ENCODE assay signal across 17 cellular contexts in genomic region chr16:3068486-3068885, GRCh38. TPM values are rescaled to one million over a fixed set of nuclear protein-coding genes. Genes with fewer than 3 reads are reported as not detected.
DNase-seq lines count a peak whose midpoint lies in the region; ATAC-seq and TF ChIP-seq lines count a peak whose summit lies in the region.
"Had no signal": no experiment of that assay in that cellular context is flagged by ENCODE, and none has a peak within 500 bp of the region (broad histone marks: within the 10 kb centered on the region; RNA-seq: fewer than 3 reads in every experiment).

No MANE protein-coding gene starts in this region.

- H3K4ac ChIP-seq in IMR-90 (ENCODE audit: low read depth, low read length) = no peak overlapping the region

- H4K8ac ChIP-seq in IMR-90 (ENCODE audit: low read depth in 2 of 2, low read length in 2 of 2) = no peak overlapping the region

- peak overlapping the region; percentile 96 for H3K27ac ChIP-seq in CD4-positive, CD25-positive, alpha-beta regulatory T cell (ENCODE audit: insufficient read depth, low read length, poor library complexity, severe bottlenecking)
- H3K27ac ChIP-seq in IMR-90 (ENCODE audit: insufficient read depth, low read length) = no peak overlapping the region
- H3K27ac ChIP-seq: breast epithelium had no signal

- peak overlapping the region; percentile 87 for H3K4me3 ChIP-seq in CD4-positive, CD25-positive, alpha-beta regulatory T cell (ENCODE audit: low read depth, low read length)
- H3K4me3 ChIP-seq in IMR-90 (ENCODE audit: insufficient read depth, low read depth, low read length) = no peak overlapping the region
- H3K4me3 ChIP-seq: breast epithelium, smooth muscle cell had no signal

- ATAC-seq in CD4-positive, CD25-positive, alpha-beta regulatory T cell (ENCODE audit: low read depth in 2 of 2) = no peak
- ATAC-seq in IMR-90 (ENCODE audit: low read depth) = no peak
- no peak for ATAC-seq in activated naive CD8-positive, alpha-beta T cell treated with anti-CD3 and anti-CD28 coated beads, Interleukin-2, amount 50 U/mL, for 24 hours
- no peak for ATAC-seq in natural killer cell treated with Interleukin-12 subunit alpha and Interleukin-12 subunit beta and Interleukin-15 and Interleukin-18, amount 100 ng/mL, for 72 hours
- no peak for ATAC-seq in GM21526 (IDR thresholded peaks at IDR 0.05; ENCODE audit: low FRiP score, unreplicated experiment)
- ATAC-seq: pancreas had no signal

- intact Hi-C loops in IMR-90 (cut with micrococcal nuclease) = no loop called here

- dilution Hi-C loops in IMR-90 (cut with HindIII; ENCODE audit: low sequenced_read_pairs, unreplicated experiment) = no loop called here

- peak overlapping the region; percentile 98 to 100 (median 99) for H3K4me3 Mint-ChIP-seq in CD4-positive, CD25-positive, alpha-beta regulatory T cell
- peak overlapping the region; percentile 100 for H3K4me3 Mint-ChIP-seq in activated naive CD8-positive, alpha-beta T cell treated with anti-CD3 and anti-CD28 coated beads, Interleukin-2, amount 50 U/mL, for 24 hours
- peak overlapping the region; percentile 100 for H3K4me3 Mint-ChIP-seq in natural killer cell treated with Interleukin-12 subunit alpha and Interleukin-12 subunit beta and Interleukin-15 and Interleukin-18, amount 100 ng/mL, for 72 hours

- H2BK15ac ChIP-seq in IMR-90 (ENCODE audit: low read depth, low read length) = no peak overlapping the region

- no peak overlapping the region for H3K14ac ChIP-seq in IMR-90 (replicated peaks; ENCODE audit: low read depth, low read length)

- TF ChIP-seq CTCF in IMR-90 (conservative IDR thresholded peaks at IDR 0.05; ENCODE audit: low read depth, low read length) = no peak
- TF ChIP-seq CTCF in GM10266 (IDR thresholded peaks at IDR 0.05; ENCODE audit: control insufficient read depth, insufficient read depth, low read depth, missing control alignments) = no peak

- H4K20me1 ChIP-seq in IMR-90 (ENCODE audit: insufficient read depth, low read length) = no peaks in the 10 kb centered on the region

- DNase-seq in CD4-positive, CD25-positive, alpha-beta regulatory T cell = peak in 1 of 3 donors; percentile 82
- DNase-seq in IMR-90 (no peak), GM10266 (ENCODE audit: extremely low spot score) (no peak)
- DNase-seq in activated naive CD8-positive, alpha-beta T cell treated with anti-CD3 and anti-CD28 coated beads, Interleukin-2, amount 50 U/mL, for 24 hours = no peak
- no peak for DNase-seq in natural killer cell treated with Interleukin-12 subunit alpha and Interleukin-12 subunit beta and Interleukin-15 and Interleukin-18, amount 100 ng/mL, for 72 hours (ENCODE audit: low spot score)
- no peak for DNase-seq in stimulated activated CD8-positive, alpha-beta memory T cell treated with anti-CD3 and anti-CD28 coated beads, Interleukin-4, amount 100 ng/mL, for 48 hours
- DNase-seq: activated effector memory CD4-positive, alpha-beta T cell treated with Interleukin-2 at 50 U/mL for 16 hours; DMS 273 treated with DMSO at 0.1 percent for 48 hours; hippocampal formation; NCI-H1092 treated with DMSO at 0.1 percent for 48 hours; NCI-H2171 treated with DMSO at 0.1 percent for 48 hours; NK-92 treated with Interleukin-12 subunit alpha and Interleukin-12 subunit beta, amount 100 ng/mL, for 24 hours; stimulated activated naive CD4-positive, alpha-beta T cell treated with Interleukin-2 at 50 U/mL for 16 hours had no signal

- H4K91ac ChIP-seq in IMR-90 (ENCODE audit: insufficient read depth, low read depth, low read length) = no peak overlapping the region

- CTCF ChIA-PET in IMR-90 (lab: Yijun Ruan, JAX) = no interaction called here

- peaks cover 18% of the 10 kb centered on the region for H3K9me1 ChIP-seq in IMR-90 (ENCODE audit: insufficient read depth, low read length)

- no peak overlapping the region for H3K4me2 ChIP-seq in IMR-90 (ENCODE audit: low read depth, low read length)
- H3K4me2 ChIP-seq: smooth muscle cell had no signal

- no peaks in the 10 kb centered on the region for H3K9me3 ChIP-seq in CD4-positive, CD25-positive, alpha-beta regulatory T cell (ENCODE audit: control insufficient read depth in 2 of 2, low read length in 2 of 2)
- no peaks in the 10 kb centered on the region for H3K9me3 ChIP-seq in IMR-90 (ENCODE audit: control insufficient read depth, insufficient read depth, low read length)
- H3K9me3 ChIP-seq: breast epithelium, pancreas had no signal

- no peak overlapping the region for H3K23ac ChIP-seq in IMR-90 (ENCODE audit: low read depth, low read length)

- in situ Hi-C loops in IMR-90 (cut with MboI; ENCODE audit: low sequenced_read_pairs) = no loop called here

- no peak for TF ChIP-seq POLR2A in IMR-90 (IDR thresholded peaks at IDR 0.05; ENCODE audit: low read depth, low read length)

- H3K27me3 Mint-ChIP-seq in CD4-positive, CD25-positive, alpha-beta regulatory T cell = peaks cover 4% of the 10 kb centered on the region
- H3K27me3 Mint-ChIP-seq in activated naive CD8-positive, alpha-beta T cell treated with anti-CD3 and anti-CD28 coated beads, Interleukin-2, amount 50 U/mL, for 24 hours = no peaks in the 10 kb centered on the region
- no peaks in the 10 kb centered on the region for H3K27me3 Mint-ChIP-seq in natural killer cell treated with Interleukin-12 subunit alpha and Interleukin-12 subunit beta and Interleukin-15 and Interleukin-18, amount 100 ng/mL, for 72 hours

- peaks cover 90% of the 10 kb centered on the region for H3K4me1 ChIP-seq in CD4-positive, CD25-positive, alpha-beta regulatory T cell (ENCODE audit: control insufficient read depth, insufficient read depth, low read length, poor library complexity, severe bottlenecking)
- H3K4me1 ChIP-seq in IMR-90 (ENCODE audit: control insufficient read depth, insufficient read depth, low read length) = peaks cover 12% of the 10 kb centered on the region
- H3K4me1 ChIP-seq: breast epithelium had no signal

- WGBS in IMR-90 (ENCODE audit: extremely low coverage in 2 of 2, insufficient read length in 1 of 2), 2 experiments = no CpG with 5 or more reads among the region's 4 CpGs

- no peak overlapping the region for H2BK20ac ChIP-seq in IMR-90 (ENCODE audit: low read depth, low read length)

- H2AK9ac ChIP-seq in IMR-90 (replicated peaks; ENCODE audit: low read depth, low read length, poor library complexity) = peak overlapping the region; percentile 61

- no peak overlapping the region for H2AK5ac ChIP-seq in IMR-90 (ENCODE audit: low read depth, low read length)

- no peak overlapping the region for H2BK5ac ChIP-seq in IMR-90 (ENCODE audit: low read depth, low read length, poor library complexity, severe bottlenecking)

- no peak for TF ChIP-seq RAD21 in IMR-90 (IDR thresholded peaks at IDR 0.05; ENCODE audit: low read length)

- peaks cover 5 to 78% (median 46%) of the 10 kb centered on the region in 4 donors for H3K4me1 Mint-ChIP-seq in CD4-positive, CD25-positive, alpha-beta regulatory T cell
- H3K4me1 Mint-ChIP-seq in activated naive CD8-positive, alpha-beta T cell treated with anti-CD3 and anti-CD28 coated beads, Interleukin-2, amount 50 U/mL, for 24 hours = peaks cover 62% of the 10 kb centered on the region
- H3K4me1 Mint-ChIP-seq in natural killer cell treated with Interleukin-12 subunit alpha and Interleukin-12 subunit beta and Interleukin-15 and Interleukin-18, amount 100 ng/mL, for 72 hours (ENCODE audit: low read depth in 2 of 2) = peaks cover 57 to 62% of the 10 kb centered on the region in 2 donors

- H3K56ac ChIP-seq in IMR-90 (ENCODE audit: extremely low read depth, insufficient read depth, low read length) = no peak overlapping the region

- peaks cover 35% of the 10 kb centered on the region for H3K36me3 Mint-ChIP-seq in CD4-positive, CD25-positive, alpha-beta regulatory T cell
- peaks cover 41% of the 10 kb centered on the region for H3K36me3 Mint-ChIP-seq in activated naive CD8-positive, alpha-beta T cell treated with anti-CD3 and anti-CD28 coated beads, Interleukin-2, amount 50 U/mL, for 24 hours (ENCODE audit: low read depth)
- peaks cover 22% of the 10 kb centered on the region for H3K36me3 Mint-ChIP-seq in natural killer cell treated with Interleukin-12 subunit alpha and Interleukin-12 subunit beta and Interleukin-15 and Interleukin-18, amount 100 ng/mL, for 72 hours

- H3K9me3 Mint-ChIP-seq in CD4-positive, CD25-positive, alpha-beta regulatory T cell = peaks cover 0 to 2% (median 0%) of the 10 kb centered on the region in 7 donors
- no peaks in the 10 kb centered on the region for H3K9me3 Mint-ChIP-seq in activated naive CD8-positive, alpha-beta T cell treated with anti-CD3 and anti-CD28 coated beads, Interleukin-2, amount 50 U/mL, for 24 hours
- H3K9me3 Mint-ChIP-seq in natural killer cell treated with Interleukin-12 subunit alpha and Interleukin-12 subunit beta and Interleukin-15 and Interleukin-18, amount 100 ng/mL, for 72 hours = no peaks in the 10 kb centered on the region

- no peak overlapping the region for H3K18ac ChIP-seq in IMR-90 (ENCODE audit: low read depth, low read length)

- H3K27me3 ChIP-seq in CD4-positive, CD25-positive, alpha-beta regulatory T cell (ENCODE audit: control insufficient read depth, insufficient read depth, low read length) = no peaks in the 10 kb centered on the region
- H3K27me3 ChIP-seq in IMR-90 (ENCODE audit: control insufficient read depth, insufficient read depth, low read length) = peaks cover 9% of the 10 kb centered on the region
- H3K27me3 ChIP-seq: breast epithelium, pancreas had no signal

- POLR2A ChIA-PET in IMR-90 (lab: Charles Lee; ENCODE audit: unreplicated experiment) = no interaction called here

- H2AFZ ChIP-seq in IMR-90 (replicated peaks; ENCODE audit: low read length, poor library complexity) = no peak overlapping the region

- peaks cover 6 to 19% of the 10 kb centered on the region in 2 experiments; a peak in 2 of 4 replicates for H3K79me1 ChIP-seq in IMR-90 (ENCODE audit: low read depth in 1 of 2, low read length in 2 of 2)

- peak overlapping the region; percentile 98 to 99 (median 98) for H3K27ac Mint-ChIP-seq in CD4-positive, CD25-positive, alpha-beta regulatory T cell
- peak overlapping the region; percentile 96 for H3K27ac Mint-ChIP-seq in activated naive CD8-positive, alpha-beta T cell treated with anti-CD3 and anti-CD28 coated beads, Interleukin-2, amount 50 U/mL, for 24 hours
- peak overlapping the region; percentile 97 to 100 for H3K27ac Mint-ChIP-seq in natural killer cell treated with Interleukin-12 subunit alpha and Interleukin-12 subunit beta and Interleukin-15 and Interleukin-18, amount 100 ng/mL, for 72 hours

- no peak overlapping the region for H4K5ac ChIP-seq in IMR-90 (ENCODE audit: low read depth, low read length)

- no peak overlapping the region for H2BK120ac ChIP-seq in IMR-90 (ENCODE audit: low read depth, low read length)

- H3K9ac ChIP-seq in IMR-90 (ENCODE audit: low read depth, low read length) = no peak overlapping the region

- peaks cover 26% of the 10 kb centered on the region for H3K36me3 ChIP-seq in CD4-positive, CD25-positive, alpha-beta regulatory T cell (ENCODE audit: control insufficient read depth, insufficient read depth, low read length)
- H3K36me3 ChIP-seq in IMR-90 (ENCODE audit: control insufficient read depth, insufficient read depth, low read length) = no peaks in the 10 kb centered on the region
- H3K36me3 ChIP-seq: breast epithelium, pancreas had no signal

- BruUV-seq in IMR-90 (replicated peaks; lab: Mats Ljungman, UMichigan) = no TSS peak

RNA-seq across cellular contexts. Expression of gene IL32, which starts 3.0 kb away (rescaled TPM):
- 1,611 TPM for total RNA-seq in CD4-positive, CD25-positive, alpha-beta regulatory T cell
- polyA plus RNA-seq in CD4-positive, CD25-positive, alpha-beta regulatory T cell = 1,000 to 10,000 TPM; 3,219 to 6,021 (median 4,004) TPM
- total RNA-seq in IMR-90 (2012; rRNA removed) = 21.7 and 25.6 TPM in 2 replicates
- polyA plus RNA-seq in IMR-90 (2012; rRNA removed) = 95.7 and 99.9 TPM in 2 replicates
- 129 and 155 TPM in 2 replicates for polyA plus RNA-seq in IMR-90 (2012; cell fraction: cytosol; rRNA removed)
- polyA plus RNA-seq in IMR-90 (2012; cell fraction: nucleus; rRNA removed; ENCODE audit: low replicate concordance) = 61.6 and 113 TPM in 2 replicates
- 1,000 to 10,000 TPM in 1 of 2 donors, 100 to 1,000 TPM in 1; 678 to 1,235 TPM for total RNA-seq in natural killer cell treated with Interleukin-12 subunit alpha and Interleukin-12 subunit beta and Interleukin-15 and Interleukin-18, amount 100 ng/mL, for 72 hours

RNA-seq across cellular contexts. Expression of gene MMP25, which starts 22.1 kb away (rescaled TPM):
- total RNA-seq in CD4-positive, CD25-positive, alpha-beta regulatory T cell = 1.6 TPM
- polyA plus RNA-seq in CD4-positive, CD25-positive, alpha-beta regulatory T cell = 1 to 10 TPM in 1 of 4 donors, under 1 TPM in 2, not detected in 1; 0.16 to 1.0 (median 0.29) TPM
- total RNA-seq in IMR-90 (2012; rRNA removed) = not detected in 2 replicates
- 0.07 TPM in 2 replicates for polyA plus RNA-seq in IMR-90 (2012; rRNA removed)
- 0.03 and 0.07 TPM in 2 replicates for polyA plus RNA-seq in IMR-90 (2012; cell fraction: cytosol; rRNA removed)
- 0.50 and 0.57 TPM in 2 replicates for polyA plus RNA-seq in IMR-90 (2012; cell fraction: nucleus; rRNA removed; ENCODE audit: low replicate concordance)
- total RNA-seq in natural killer cell treated with Interleukin-12 subunit alpha and Interleukin-12 subunit beta and Interleukin-15 and Interleukin-18, amount 100 ng/mL, for 72 hours = 10 to 100 TPM; 54.3 to 66.6 TPM

RNA-seq across cellular contexts. Expression of gene ZSCAN10, which starts 30.6 kb away (rescaled TPM):
- 0.81 TPM for total RNA-seq in CD4-positive, CD25-positive, alpha-beta regulatory T cell
- polyA plus RNA-seq in CD4-positive, CD25-positive, alpha-beta regulatory T cell = not detected
- total RNA-seq in IMR-90 (2012; rRNA removed) = not detected in 2 replicates
- not detected in 2 replicates for polyA plus RNA-seq in IMR-90 (2012; rRNA removed)
- not detected in 2 replicates for polyA plus RNA-seq in IMR-90 (2012; cell fraction: cytosol; rRNA removed)
- 0.02 and 0.12 TPM in 2 replicates for polyA plus RNA-seq in IMR-90 (2012; cell fraction: nucleus; rRNA removed; ENCODE audit: low replicate concordance)
- under 1 TPM in 1 of 2 donors, not detected in 1; 0.22 TPM for total RNA-seq in natural killer cell treated with Interleukin-12 subunit alpha and Interleukin-12 subunit beta and Interleukin-15 and Interleukin-18, amount 100 ng/mL, for 72 hours
- total RNA-seq: breast epithelium, smooth muscle cell had no signal
- polyA plus RNA-seq: pancreas, smooth muscle cell had no signal

RNA-seq across cellular contexts. Expression of gene BICDL2, which starts 31.7 kb away (rescaled TPM):
- total RNA-seq in CD4-positive, CD25-positive, alpha-beta regulatory T cell = not detected
- polyA plus RNA-seq in CD4-positive, CD25-positive, alpha-beta regulatory T cell = not detected
- under 0.01 and 0.18 TPM in 2 replicates for total RNA-seq in IMR-90 (2012; rRNA removed)
- 0.17 and 0.19 TPM in 2 replicates for polyA plus RNA-seq in IMR-90 (2012; rRNA removed)
- 0.15 and 0.25 TPM in 2 replicates for polyA plus RNA-seq in IMR-90 (2012; cell fraction: cytosol; rRNA removed)
- 0.05 and 0.20 TPM in 2 replicates for polyA plus RNA-seq in IMR-90 (2012; cell fraction: nucleus; rRNA removed; ENCODE audit: low replicate concordance)
- total RNA-seq in natural killer cell treated with Interleukin-12 subunit alpha and Interleukin-12 subunit beta and Interleukin-15 and Interleukin-18, amount 100 ng/mL, for 72 hours = under 1 TPM; 0.50 to 0.67 TPM

RNA-seq across cellular contexts. Expression of gene ZNF205, which starts 43.9 kb away (rescaled TPM):
- not detected for total RNA-seq in CD4-positive, CD25-positive, alpha-beta regulatory T cell
- not detected for polyA plus RNA-seq in CD4-positive, CD25-positive, alpha-beta regulatory T cell
- total RNA-seq in IMR-90 (2012; rRNA removed) = 8.2 and 8.3 TPM in 2 replicates
- 12.7 and 14.5 TPM in 2 replicates for polyA plus RNA-seq in IMR-90 (2012; rRNA removed)
- polyA plus RNA-seq in IMR-90 (2012; cell fraction: cytosol; rRNA removed) = 9.2 and 18.7 TPM in 2 replicates
- 15.6 and 43.0 TPM in 2 replicates for polyA plus RNA-seq in IMR-90 (2012; cell fraction: nucleus; rRNA removed; ENCODE audit: low replicate concordance)
- total RNA-seq in natural killer cell treated with Interleukin-12 subunit alpha and Interleukin-12 subunit beta and Interleukin-15 and Interleukin-18, amount 100 ng/mL, for 72 hours = not detected

Comparison
In these comparisons a context has a peak if more than half of its experiments do, and no peak if none do; other contexts are left out.
1. RNA of gene IL32, which starts 3.0 kb away (total RNA-seq): 1,611 TPM in CD4-positive, CD25-positive, alpha-beta regulatory T cell (single experiment) and 678 to 1,235 TPM in natural killer cell treated with Interleukin-12 subunit alpha and Interleukin-12 subunit beta and Interleukin-15 and Interleukin-18, amount 100 ng/mL, for 72 hours; 21.7 to 25.6 TPM in IMR-90; every median in the first group is over 10 times any median in the second.
2. RNA of gene MMP25, which starts 22.1 kb away (total RNA-seq): 54.3 to 66.6 TPM in natural killer cell treated with Interleukin-12 subunit alpha and Interleukin-12 subunit beta and Interleukin-15 and Interleukin-18, amount 100 ng/mL, for 72 hours; 1.6 TPM in CD4-positive, CD25-positive, alpha-beta regulatory T cell (single experiment) and not detected in IMR-90; every median in the first group is over 10 times any median in the second.
3. Peak in every context shown above with its lines, with median percentiles within 50 percentile points of each other: H3K27ac Mint-ChIP-seq and H3K4me3 Mint-ChIP-seq.